9 cellular contexts compared by ENCODE assay signal in the genomic region with DNA sequence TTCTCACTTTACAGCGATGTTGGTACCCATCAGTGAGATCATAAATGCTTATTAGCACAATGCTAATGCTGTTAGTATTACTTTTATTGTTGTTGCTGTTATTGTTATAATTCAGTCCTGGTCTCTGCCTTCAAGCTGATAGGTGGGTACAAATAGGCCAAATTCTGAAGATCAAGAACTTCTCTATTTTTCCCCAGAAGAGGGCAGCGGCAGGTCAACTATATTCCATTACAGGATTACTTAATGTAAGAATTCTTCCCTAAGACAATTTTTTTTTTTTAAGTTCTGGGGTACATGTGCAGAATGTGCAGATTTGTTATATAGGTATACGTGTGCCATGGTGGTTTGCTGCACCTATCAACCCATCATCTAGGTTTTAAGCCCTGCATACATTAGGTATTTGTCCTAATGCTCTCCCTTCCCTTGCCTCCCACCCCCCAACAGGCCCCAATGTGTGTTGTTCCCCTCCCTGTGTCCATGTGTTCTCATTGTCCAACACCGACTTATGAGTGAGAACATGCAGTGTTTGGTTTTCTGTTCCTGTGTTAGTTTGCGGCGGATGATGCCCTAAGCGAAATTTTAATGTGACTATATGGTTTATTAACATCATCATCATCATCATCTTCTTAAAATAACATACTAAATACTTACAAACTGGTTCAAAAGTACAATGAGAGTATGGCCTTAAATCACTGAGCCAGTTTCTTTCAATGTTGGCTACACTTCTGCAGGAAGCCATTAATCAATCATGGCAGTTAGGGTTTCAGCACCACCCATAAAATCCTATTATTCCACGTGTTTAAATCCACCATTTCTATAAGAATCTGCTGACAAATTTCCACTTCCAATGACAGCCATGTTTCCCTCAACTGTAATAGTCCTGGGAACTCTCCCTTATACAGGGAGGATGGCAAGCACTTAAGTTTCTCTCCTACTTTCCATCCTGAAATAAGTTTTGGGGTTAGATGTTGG. TPM values are rescaled to one million over a fixed set of nuclear protein-coding genes. Genes with fewer than 3 reads are reported as not detected.
A peak's percentile ranks its signal among the peaks of the same experiment; 100 is the strongest.
DNase-seq lines count a peak whose midpoint lies in the region; ATAC-seq and TF ChIP-seq lines count a peak whose summit lies in the region.
"Had no signal": no experiment of that assay in that cellular context is flagged by ENCODE, and none has a peak within 500 bp of the region (broad histone marks: within the 10 kb centered on the region; RNA-seq: fewer than 3 reads in every experiment).

No MANE protein-coding gene starts in this region.

- H3K9ac ChIP-seq in SK-N-SH, result no peak overlapping the region

- no peaks in the 10 kb centered on the region for H3K9me3 ChIP-seq in SK-N-SH

- no peaks in the 10 kb centered on the region for H3K27me3 Mint-ChIP-seq in glutamatergic neuron (ENCODE audit: unreplicated experiment)
- no peaks in the 10 kb centered on the region for H3K27me3 Mint-ChIP-seq in activated T-helper 2 cell treated with anti-CD3 and anti-CD28 coated beads, Interferon-gamma antibody, Interleukin-2, Interleukin-4, amounts not matched to agents 10 μg/mL and 5 μg/mL and 100 μg/mL, durations not matched to agents 14 hours and 24 hours and 36 hours (ENCODE audit: low read depth)

- WGBS in SK-N-SH (ENCODE audit: low lambda C conversion rate), result 87% methylated on average over 8 of the region's 8 CpGs

- no peaks in the 10 kb centered on the region for H4K20me1 ChIP-seq in SK-N-SH (ENCODE audit: insufficient read depth)

- ATAC-seq in GM19035 (IDR thresholded peaks at IDR 0.05; ENCODE audit: unreplicated experiment), result no peak
- no peak for ATAC-seq in GM19351 (IDR thresholded peaks at IDR 0.05; ENCODE audit: unreplicated experiment)

- H3K4me1 Mint-ChIP-seq in glutamatergic neuron (ENCODE audit: low read depth, unreplicated experiment), result peaks cover 11% of the 10 kb centered on the region
- H3K4me1 Mint-ChIP-seq in activated T-helper 2 cell treated with anti-CD3 and anti-CD28 coated beads, Interferon-gamma antibody, Interleukin-2, Interleukin-4, amounts not matched to agents 10 μg/mL and 5 μg/mL and 100 μg/mL, durations not matched to agents 14 hours and 24 hours and 36 hours (ENCODE audit: low read depth), result peaks cover 6% of the 10 kb centered on the region

- H3K4me2 ChIP-seq in SK-N-SH, result no peak overlapping the region

- TF ChIP-seq CTCF in SK-N-SH (IDR thresholded peaks at IDR 0.05) (peak; percentile 70), glutamatergic neuron (IDR thresholded peaks at IDR 0.05; ENCODE audit: partially characterized antibody, unreplicated experiment) (peak; percentile 21)

- H3K27ac ChIP-seq in SK-N-SH (ENCODE audit: low read depth in 2 of 2, low read length in 1 of 2), result no peak overlapping the region

- no peak for TF ChIP-seq EP300 in SK-N-SH (IDR thresholded peaks at IDR 0.05; ENCODE audit: borderline replicate concordance in 1 of 2, low read depth in 1 of 2, low read length in 1 of 2)

- no peaks in the 10 kb centered on the region for H3K9me2 ChIP-seq in SK-N-SH

- H3K79me2 ChIP-seq in SK-N-SH (ENCODE audit: insufficient read depth), result no peaks in the 10 kb centered on the region

- POLR2A ChIA-PET in SK-N-SH (lab: Yijun Ruan, JAX), result no interaction called here

- no peaks in the 10 kb centered on the region for H3F3A ChIP-seq in SK-N-SH (replicated peaks; ENCODE audit: insufficient read depth)

- TF ChIP-seq RAD21 in SK-N-SH (IDR thresholded peaks at IDR 0.05; ENCODE audit: low read length), result peak; percentile 69

- H2AFZ ChIP-seq in SK-N-SH (ENCODE audit: low read depth), result no peak overlapping the region

- H3K36me3 ChIP-seq in SK-N-SH (replicated peaks in 1 of 2; ENCODE audit: control insufficient read depth in 1 of 2, insufficient read depth in 2 of 2, low read length in 1 of 2), result peaks cover 6 to 32% of the 10 kb centered on the region in 2 experiments

- intact Hi-C loops in activated T-helper 2 cell treated with anti-CD3 and anti-CD28 coated beads, Interferon-gamma antibody, Interleukin-2, Interleukin-4, amounts not matched to agents 10 μg/mL and 5 μg/mL and 100 μg/mL, durations not matched to agents 14 hours and 24 hours and 36 hours (cut with micrococcal nuclease), result loop anchor here (1.0 to 5.0 kb wide), 2 partner anchors 80 to 246 kb away; a partner anchor contains a TSS

- no peaks in the 10 kb centered on the region for H3K4me1 ChIP-seq in SK-N-SH (ENCODE audit: control insufficient read depth in 1 of 2, insufficient read depth in 2 of 2, low read depth in 1 of 2, low read length in 1 of 2)

- no peak overlapping the region for H3K4me3 ChIP-seq in SK-N-SH (ENCODE audit: low read depth in 2 of 2, low read length in 1 of 2)

- H3K27me3 ChIP-seq in SK-N-SH (ENCODE audit: insufficient read depth), result no peaks in the 10 kb centered on the region

- H3K27ac Mint-ChIP-seq in glutamatergic neuron (ENCODE audit: unreplicated experiment), result peak overlapping the region; percentile 18
- H3K27ac Mint-ChIP-seq in activated T-helper 2 cell treated with anti-CD3 and anti-CD28 coated beads, Interferon-gamma antibody, Interleukin-2, Interleukin-4, amounts not matched to agents 10 μg/mL and 5 μg/mL and 100 μg/mL, durations not matched to agents 14 hours and 24 hours and 36 hours, result no peak overlapping the region

- no peaks in the 10 kb centered on the region for H3K9me3 Mint-ChIP-seq in glutamatergic neuron (ENCODE audit: unreplicated experiment)
- no peaks in the 10 kb centered on the region for H3K9me3 Mint-ChIP-seq in activated T-helper 2 cell treated with anti-CD3 and anti-CD28 coated beads, Interferon-gamma antibody, Interleukin-2, Interleukin-4, amounts not matched to agents 10 μg/mL and 5 μg/mL and 100 μg/mL, durations not matched to agents 14 hours and 24 hours and 36 hours

- no peaks in the 10 kb centered on the region for H3K36me3 Mint-ChIP-seq in glutamatergic neuron (ENCODE audit: unreplicated experiment)
- H3K36me3 Mint-ChIP-seq in activated T-helper 2 cell treated with anti-CD3 and anti-CD28 coated beads, Interferon-gamma antibody, Interleukin-2, Interleukin-4, amounts not matched to agents 10 μg/mL and 5 μg/mL and 100 μg/mL, durations not matched to agents 14 hours and 24 hours and 36 hours (ENCODE audit: low read depth), result peaks cover 17% of the 10 kb centered on the region

- H3K4me3 Mint-ChIP-seq in glutamatergic neuron (ENCODE audit: unreplicated experiment), result no peak overlapping the region
- no peak overlapping the region for H3K4me3 Mint-ChIP-seq in activated T-helper 2 cell treated with anti-CD3 and anti-CD28 coated beads, Interferon-gamma antibody, Interleukin-2, Interleukin-4, amounts not matched to agents 10 μg/mL and 5 μg/mL and 100 μg/mL, durations not matched to agents 14 hours and 24 hours and 36 hours (ENCODE audit: low read depth)

- CTCF ChIA-PET in SK-N-SH (lab: Yijun Ruan, JAX), result interaction anchor here (0.6 to 4.5 kb wide), 14 partner anchors 12 to 681 kb away, joined by 3 to 25 read pairs (median 3); a partner anchor contains a TSS

- DNase-seq in NCI-H1417 (lab: John Stamatoyannopoulos, UW) (peak; percentile 17 to 68 (median 40)), NCI-H1417 treated with DMSO at 0.1 percent for 48 hours (lab: John Stamatoyannopoulos, UW) (no peak), HS-5 (ENCODE audit: low read depth) (peak; percentile 29), SK-N-SH (peak; percentile 22), glutamatergic neuron (no peak)
- no peak for DNase-seq in activated T-helper 2 cell treated with anti-CD3 and anti-CD28 coated beads, Interferon-gamma antibody, Interleukin-2, Interleukin-4, amounts not matched to agents 10 μg/mL and 5 μg/mL and 100 μg/mL, durations not matched to agents 14 hours and 24 hours and 36 hours (ENCODE audit: low spot score)

TF ChIP-seq in SK-N-SH, 30 proteins besides CTCF, POLR2A, EP300 and RAD21:
- no peak for TF ChIP-seq MXI1 (IDR thresholded peaks at IDR 0.05; ENCODE audit: low read depth, low read length)
- TF ChIP-seq TCF12 (IDR thresholded peaks at IDR 0.05), result no peak
- no peak for TF ChIP-seq RXRA (IDR thresholded peaks at IDR 0.05; ENCODE audit: borderline replicate concordance, low read depth)
- TF ChIP-seq, protein P1, sequence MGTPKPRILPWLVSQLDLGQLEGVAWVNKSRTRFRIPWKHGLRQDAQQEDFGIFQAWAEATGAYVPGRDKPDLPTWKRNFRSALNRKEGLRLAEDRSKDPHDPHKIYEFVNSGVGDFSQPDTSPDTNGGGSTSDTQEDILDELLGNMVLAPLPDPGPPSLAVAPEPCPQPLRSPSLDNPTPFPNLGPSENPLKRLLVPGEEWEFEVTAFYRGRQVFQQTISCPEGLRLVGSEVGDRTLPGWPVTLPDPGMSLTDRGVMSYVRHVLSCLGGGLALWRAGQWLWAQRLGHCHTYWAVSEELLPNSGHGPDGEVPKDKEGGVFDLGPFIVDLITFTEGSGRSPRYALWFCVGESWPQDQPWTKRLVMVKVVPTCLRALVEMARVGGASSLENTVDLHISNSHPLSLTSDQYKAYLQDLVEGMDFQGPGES (IDR thresholded peaks at IDR 0.05; ENCODE audit: low read depth, low read length), result no peak
- TF ChIP-seq SMC3 (IDR thresholded peaks at IDR 0.05; ENCODE audit: low read depth, low read length), result peak; percentile 43
- TF ChIP-seq FOSL2 (IDR thresholded peaks at IDR 0.05; ENCODE audit: borderline replicate concordance, low read depth), result no peak
TF ChIP-seq in SK-N-SH: peak in this region for 1.

RNA-seq across cellular contexts. Expression of a gene that starts 19.2 kb away (rescaled TPM):
- polyA plus RNA-seq in SK-N-SH (2012; rRNA removed), result 3.4 and 5.5 TPM in 2 replicates
- 3.9 and 4.3 TPM in 2 replicates for polyA plus RNA-seq in SK-N-SH (2012; cell fraction: cytosol; rRNA removed)
- 2.7 and 6.1 TPM in 2 replicates for polyA plus RNA-seq in SK-N-SH (2012; cell fraction: nucleus; rRNA removed)
- total RNA-seq in glutamatergic neuron (ENCODE audit: unreplicated experiment), result 12.8 TPM
- total RNA-seq in activated T-helper 2 cell treated with anti-CD3 and anti-CD28 coated beads, Interferon-gamma antibody, Interleukin-2, Interleukin-4, amounts not matched to agents 10 μg/mL and 5 μg/mL and 100 μg/mL, durations not matched to agents 14 hours and 24 hours and 36 hours, result 11.2 and 11.9 TPM in 2 replicates

RNA-seq across cellular contexts. Expression of a gene that starts 39.3 kb away (rescaled TPM):
- 1.2 TPM in 2 replicates for polyA plus RNA-seq in SK-N-SH (2012; rRNA removed)
- 2.1 and 2.5 TPM in 2 replicates for polyA plus RNA-seq in SK-N-SH (2012; cell fraction: cytosol; rRNA removed)
- polyA plus RNA-seq in SK-N-SH (2012; cell fraction: nucleus; rRNA removed), result 0.40 and 1.0 TPM in 2 replicates
- total RNA-seq in glutamatergic neuron (ENCODE audit: unreplicated experiment), result 1.1 TPM
- 0.09 TPM in 1 of 2 replicates, not detected in the other for total RNA-seq in activated T-helper 2 cell treated with anti-CD3 and anti-CD28 coated beads, Interferon-gamma antibody, Interleukin-2, Interleukin-4, amounts not matched to agents 10 μg/mL and 5 μg/mL and 100 μg/mL, durations not matched to agents 14 hours and 24 hours and 36 hours
- total RNA-seq: mononuclear cell had no signal

Comparison
In these comparisons a context has a peak if more than half of its experiments do, and no peak if none do; other contexts are left out.
1. DNase-seq: peak in NCI-H1417 (3 of 3), HS-5 (single experiment) and SK-N-SH (single experiment); none in NCI-H1417 treated with DMSO at 0.1 percent for 48 hours (single experiment), glutamatergic neuron (single experiment) and activated T-helper 2 cell treated with anti-CD3 and anti-CD28 coated beads, Interferon-gamma antibody, Interleukin-2, Interleukin-4, amounts not matched to agents 10 μg/mL and 5 μg/mL and 100 μg/mL, durations not matched to agents 14 hours and 24 hours and 36 hours (single experiment).